ENCODE assay signal across 7 cellular contexts in genomic region chr6:144796070-144796469, GRCh38.
"Had no signal": no experiment of that assay in that cellular context is flagged by ENCODE, and none has a peak within 500 bp of the region (broad histone marks: within the 10 kb centered on the region; RNA-seq: fewer than 3 reads in every experiment).

No MANE protein-coding gene starts in this region.

- H3K4me3 ChIP-seq: GM12878 had no signal

- DNase-seq: GDM1, GF-D8 had no signal

- FAIRE-seq: G401.6, GM12878, GM12891, GM12892, GM18507 had no signal

- ATAC-seq: GM12878 had no signal
